In genomic region chr1:41662061-41662655, GRCh38 we compare ENCODE assay signal across 9 cellular contexts.
A peak's percentile ranks its signal among the peaks of the same experiment; 100 is the strongest.
DNase-seq lines count a peak whose midpoint lies in the region; ATAC-seq lines count a peak whose summit lies in the region.
"Had no signal": no experiment of that assay in that cellular context is flagged by ENCODE, and none has a peak within 500 bp of the region (broad histone marks: within the 10 kb centered on the region; RNA-seq: fewer than 3 reads in every experiment).

No MANE protein-coding gene starts in this region.

- no peaks in the 10 kb centered on the region for H3K9me3 ChIP-seq in KOPT-K1 (ENCODE audit: insufficient read depth, low read length, poor library complexity, severe bottlenecking)

- DNase-seq in DMS53 treated with DMSO at 0.1 percent for 48 hours (lab: John Stamatoyannopoulos, UW; ENCODE audit: unreplicated experiment): peak; percentile 41
- DNase-seq in activated CD4-positive, CD25-positive, alpha-beta regulatory T cell (lab: John Stamatoyannopoulos, UW): peak; percentile 26 to 58 (median 34)
- DNase-seq in central memory CD8-positive, alpha-beta T cell (ENCODE audit: low spot score in 2 of 2): peak; percentile 28 to 63
- peak; percentile 56 to 59 for DNase-seq in left colon
- DNase-seq in stimulated activated CD4-positive, alpha-beta T cell treated with anti-CD3 and anti-CD28 coated beads, Interleukin-4, amount 100 ng/mL, for 1 hour: peak; percentile 76
- no peak for DNase-seq in NCI-H446 treated with DMSO at 0.1 percent for 48 hours (lab: John Stamatoyannopoulos, UW)

- H3K4me1 Mint-ChIP-seq in central memory CD8-positive, alpha-beta T cell: peaks cover 73% of the 10 kb centered on the region

- H3K36me3 ChIP-seq in KOPT-K1 (ENCODE audit: insufficient read depth, low read length): peaks cover 6% of the 10 kb centered on the region; the same call in 1 of the 2 replicates

- peaks cover 4% of the 10 kb centered on the region for H3K36me3 Mint-ChIP-seq in central memory CD8-positive, alpha-beta T cell (ENCODE audit: insufficient read depth)

- H3K4me3 Mint-ChIP-seq in central memory CD8-positive, alpha-beta T cell: peak overlapping the region; percentile 93

- ATAC-seq in GM21526 (IDR thresholded peaks at IDR 0.05; ENCODE audit: low FRiP score, unreplicated experiment): peak; percentile 46
- ATAC-seq in central memory CD8-positive, alpha-beta T cell (replicated peaks; ENCODE audit: extremely low read depth, poor library complexity, severe bottlenecking): peak; percentile 86
- peak; percentile 81 for ATAC-seq in left colon

- peak overlapping the region; percentile 64 for H3K27ac ChIP-seq in KOPT-K1 (ENCODE audit: low read depth, low read length, poor library complexity, severe bottlenecking)

- H3K9me3 Mint-ChIP-seq in central memory CD8-positive, alpha-beta T cell: no peaks in the 10 kb centered on the region
- H3K9me3 Mint-ChIP-seq: nephron had no signal

- intact Hi-C loops in left colon (cut with DNase I, micrococcal nuclease): no loop called here

- no peak overlapping the region for H3K27ac Mint-ChIP-seq in central memory CD8-positive, alpha-beta T cell (ENCODE audit: low read depth)
- H3K27ac Mint-ChIP-seq: nephron had no signal

- no peaks in the 10 kb centered on the region for H3K27me3 Mint-ChIP-seq in central memory CD8-positive, alpha-beta T cell
